Comparison of ENCODE assay signal across 14 cellular contexts in the genomic region with DNA sequence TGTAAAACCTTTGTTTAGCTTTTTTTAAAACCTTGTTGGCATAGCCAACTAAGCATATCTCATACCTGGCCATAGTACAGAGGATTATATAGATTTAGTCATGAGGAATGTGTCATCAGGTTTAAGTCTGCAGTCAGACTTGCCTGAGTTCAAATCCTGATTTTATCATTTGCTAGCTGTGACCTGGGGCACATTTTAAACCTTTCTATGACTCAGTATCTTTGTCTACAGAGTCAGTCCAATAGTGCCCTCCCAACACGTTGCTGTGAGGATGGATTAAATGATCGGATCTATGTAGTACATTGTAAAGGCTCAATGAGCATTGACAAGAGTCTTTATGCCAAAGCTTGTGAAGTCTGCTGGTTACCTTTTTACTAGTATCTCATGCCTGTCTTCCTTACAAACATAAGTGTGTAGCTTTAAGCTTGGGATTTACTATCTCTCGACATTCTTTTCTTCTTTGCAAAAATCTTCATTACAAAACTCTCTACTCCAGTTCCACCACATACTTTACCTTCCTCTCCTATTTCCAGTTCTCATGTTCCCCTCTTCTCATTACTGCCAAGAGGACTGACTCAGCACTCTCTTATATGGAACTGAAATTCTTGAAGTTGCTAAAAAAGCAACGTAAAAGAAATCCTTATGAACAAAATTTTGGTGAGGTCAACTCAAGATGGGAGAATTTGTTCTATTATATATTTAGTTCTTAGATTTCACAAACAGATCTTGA.
A peak's percentile ranks its signal among the peaks of the same experiment; 100 is the strongest.
DNase-seq lines count a peak whose midpoint lies in the region; ATAC-seq and TF ChIP-seq lines count a peak whose summit lies in the region.
"Had no signal": no experiment of that assay in that cellular context is flagged by ENCODE, and none has a peak within 500 bp of the region (broad histone marks: within the 10 kb centered on the region; RNA-seq: fewer than 3 reads in every experiment).

No MANE protein-coding gene starts in this region.

- H3K27me3 ChIP-seq in RWPE2 (ENCODE audit: insufficient read depth, poor library complexity, severe bottlenecking): no peaks in the 10 kb centered on the region
- no peaks in the 10 kb centered on the region for H3K27me3 ChIP-seq in H7 (ENCODE audit: control insufficient read depth, insufficient read depth, low read length)
- H3K27me3 ChIP-seq in WERI-Rb-1 (ENCODE audit: insufficient read depth, low read depth, severe bottlenecking): no peaks in the 10 kb centered on the region
- H3K27me3 ChIP-seq: ascending aorta, esophagus muscularis mucosa had no signal

- H3K27ac Mint-ChIP-seq in stimulated activated effector memory CD8-positive, alpha-beta T cell treated with anti-CD3 and anti-CD28 coated beads, Interleukin-12 subunit alpha, Interleukin-12 subunit beta, amount 100 ng/mL, for 72 hours: no peak overlapping the region
- H3K27ac Mint-ChIP-seq: activated CD8-positive, alpha-beta memory T cell treated with anti-CD3 and anti-CD28 coated beads, Interleukin-2, amount 10 ng/mL, durations not matched to agents 7 days and 5 days had no signal

- H3K4me1 ChIP-seq in RWPE2 (ENCODE audit: insufficient read depth, poor library complexity, severe bottlenecking): peaks cover 24% of the 10 kb centered on the region
- H3K4me1 ChIP-seq: ascending aorta had no signal

- H3K9me3 ChIP-seq in RWPE2 (ENCODE audit: severe bottlenecking): no peaks in the 10 kb centered on the region
- no peaks in the 10 kb centered on the region for H3K9me3 ChIP-seq in WERI-Rb-1 (ENCODE audit: severe bottlenecking)
- H3K9me3 ChIP-seq: ascending aorta, esophagus muscularis mucosa, thoracic aorta had no signal

- H3K36me3 Mint-ChIP-seq in stimulated activated effector memory CD8-positive, alpha-beta T cell treated with anti-CD3 and anti-CD28 coated beads, Interleukin-12 subunit alpha, Interleukin-12 subunit beta, amount 100 ng/mL, for 72 hours: no peaks in the 10 kb centered on the region
- H3K36me3 Mint-ChIP-seq: activated CD8-positive, alpha-beta memory T cell treated with anti-CD3 and anti-CD28 coated beads, Interleukin-2, amount 10 ng/mL, durations not matched to agents 7 days and 5 days had no signal

- ATAC-seq in RWPE2 (ENCODE audit: low read depth) (peak; percentile 88), GM19324 (IDR thresholded peaks at IDR 0.05; ENCODE audit: low FRiP score, unreplicated experiment) (no peak)
- ATAC-seq in stimulated activated effector memory CD8-positive, alpha-beta T cell treated with anti-CD3 and anti-CD28 coated beads, Interleukin-12 subunit alpha, Interleukin-12 subunit beta, amount 100 ng/mL, for 72 hours: peak; percentile 34
- ATAC-seq: activated CD8-positive, alpha-beta memory T cell treated with anti-CD3 and anti-CD28 coated beads, Interleukin-2, amount 10 ng/mL, durations not matched to agents 7 days and 5 days; left lobe of liver had no signal

- H3K27ac ChIP-seq in RWPE2 (ENCODE audit: poor library complexity, severe bottlenecking): peak overlapping the region; percentile 55
- H3K27ac ChIP-seq in WERI-Rb-1: no peak overlapping the region
- H3K27ac ChIP-seq: 22Rv1, ascending aorta, esophagus muscularis mucosa, thoracic aorta had no signal

- no peaks in the 10 kb centered on the region for H3K4me1 Mint-ChIP-seq in stimulated activated effector memory CD8-positive, alpha-beta T cell treated with anti-CD3 and anti-CD28 coated beads, Interleukin-12 subunit alpha, Interleukin-12 subunit beta, amount 100 ng/mL, for 72 hours
- H3K4me1 Mint-ChIP-seq: activated CD8-positive, alpha-beta memory T cell treated with anti-CD3 and anti-CD28 coated beads, Interleukin-2, amount 10 ng/mL, durations not matched to agents 7 days and 5 days had no signal

- no peak overlapping the region for H3K4me3 Mint-ChIP-seq in stimulated activated effector memory CD8-positive, alpha-beta T cell treated with anti-CD3 and anti-CD28 coated beads, Interleukin-12 subunit alpha, Interleukin-12 subunit beta, amount 100 ng/mL, for 72 hours
- H3K4me3 Mint-ChIP-seq: activated CD8-positive, alpha-beta memory T cell treated with anti-CD3 and anti-CD28 coated beads, Interleukin-2, amount 10 ng/mL, durations not matched to agents 7 days and 5 days had no signal

- no peak for TF ChIP-seq CTCF in RWPE2 (IDR thresholded peaks at IDR 0.05; ENCODE audit: poor library complexity, severe bottlenecking)
- no peak for TF ChIP-seq CTCF in WERI-Rb-1 (IDR thresholded peaks at IDR 0.05; ENCODE audit: low read depth, low read length)

- H3K36me3 ChIP-seq in RWPE2 (ENCODE audit: low read depth) (no peaks in the 10 kb centered on the region), H7 (replicated peaks; ENCODE audit: control insufficient read depth, insufficient read depth, low read length) (no peaks in the 10 kb centered on the region), WERI-Rb-1 (no peaks in the 10 kb centered on the region)
- H3K36me3 ChIP-seq: ascending aorta, esophagus muscularis mucosa, thoracic aorta had no signal

- DNase-seq in SIG-M5 treated with dmso at 0.1 percent for 504 hours (lab: John Stamatoyannopoulos, UW; ENCODE audit: unreplicated experiment): peak; percentile 80
- DNase-seq in SIG-M5 (lab: John Stamatoyannopoulos, UW): no peak
- DNase-seq in RWPE2 (ENCODE audit: low spot score): no peak
- peak; percentile 59 for DNase-seq in fibroblast of the conjunctiva (ENCODE audit: low read depth)
- DNase-seq in stimulated activated effector memory CD8-positive, alpha-beta T cell treated with anti-CD3 and anti-CD28 coated beads, Interleukin-12 subunit alpha, Interleukin-12 subunit beta, amount 100 ng/mL, for 72 hours (ENCODE audit: low spot score in 2 of 2): no peak
- DNase-seq in H7: no peak
- DNase-seq in WERI-Rb-1: no peak
- DNase-seq: activated CD8-positive, alpha-beta memory T cell treated with anti-CD3 and anti-CD28 coated beads, Interleukin-2, amount 10 ng/mL, durations not matched to agents 7 days and 5 days had no signal

- H3K4me3 ChIP-seq in RWPE2 (ENCODE audit: severe bottlenecking) (no peak overlapping the region), H7 (ENCODE audit: insufficient read depth, low read depth, low read length) (no peak overlapping the region), WERI-Rb-1 (ENCODE audit: low read depth, low read length) (no peak overlapping the region)
- H3K4me3 ChIP-seq: ascending aorta, esophagus muscularis mucosa, thoracic aorta had no signal

- H3K9me3 Mint-ChIP-seq in stimulated activated effector memory CD8-positive, alpha-beta T cell treated with anti-CD3 and anti-CD28 coated beads, Interleukin-12 subunit alpha, Interleukin-12 subunit beta, amount 100 ng/mL, for 72 hours: no peaks in the 10 kb centered on the region

Comparison
In these comparisons a context has a peak if more than half of its experiments do, and no peak if none do; other contexts are left out.
1. DNase-seq: peak in SIG-M5 treated with dmso at 0.1 percent for 504 hours (single experiment) and fibroblast of the conjunctiva (single experiment); none in SIG-M5 (single experiment), RWPE2 (single experiment), stimulated activated effector memory CD8-positive, alpha-beta T cell treated with anti-CD3 and anti-CD28 coated beads, Interleukin-12 subunit alpha, Interleukin-12 subunit beta, amount 100 ng/mL, for 72 hours (0 of 2), H7 (single experiment) and WERI-Rb-1 (single experiment).